In the genomic region with DNA sequence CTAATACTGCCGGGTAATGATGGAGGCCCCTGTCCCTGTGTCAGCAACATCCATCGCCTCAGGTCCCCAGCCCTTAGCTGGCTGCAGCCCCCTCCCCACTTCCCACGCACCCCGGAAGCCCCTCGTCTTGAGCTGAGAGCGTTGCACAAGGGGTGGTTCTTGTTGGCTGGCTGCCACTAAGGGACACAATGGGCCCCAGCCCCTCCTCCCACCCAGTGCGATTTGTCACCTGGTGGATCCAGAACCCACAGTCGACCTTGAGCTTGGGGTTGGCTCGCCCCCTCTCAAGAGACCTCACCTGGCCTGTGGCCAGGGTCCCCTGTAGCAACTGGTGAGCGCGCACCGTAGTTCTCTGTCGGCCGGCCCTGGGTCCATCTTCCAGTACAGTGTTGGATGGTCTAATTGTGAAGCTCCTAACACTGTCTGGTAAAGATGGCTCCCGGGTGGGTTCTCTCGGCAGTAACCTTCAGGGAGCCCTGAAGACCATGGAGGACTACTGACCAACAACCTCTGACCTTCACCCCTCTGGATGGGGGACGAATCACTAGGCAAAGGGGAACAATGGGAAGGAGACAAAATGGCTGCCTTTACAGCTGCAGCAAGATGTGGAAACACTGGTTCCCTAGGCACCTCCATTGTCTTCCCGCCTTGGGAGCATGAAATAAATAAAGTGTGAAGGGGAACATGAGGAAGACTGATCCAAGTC, we compare ENCODE assay signal across 9 cellular contexts. TPM values are rescaled to one million over a fixed set of nuclear protein-coding genes. Genes with fewer than 3 reads are reported as not detected.
A peak's percentile ranks its signal among the peaks of the same experiment; 100 is the strongest.
DNase-seq lines count a peak whose midpoint lies in the region; ATAC-seq, FAIRE-seq and TF ChIP-seq lines count a peak whose summit lies in the region.
"Had no signal": no experiment of that assay in that cellular context is flagged by ENCODE, and none has a peak within 500 bp of the region (broad histone marks: within the 10 kb centered on the region; RNA-seq: fewer than 3 reads in every experiment).

No MANE protein-coding gene starts in this region.

- H3K36me3 ChIP-seq in MM.1S (replicated peaks; ENCODE audit: insufficient read depth, low read length) = peaks cover 18% of the 10 kb centered on the region

- H3K36me3 Mint-ChIP-seq in natural killer cell treated with Interleukin-12 subunit alpha and Interleukin-12 subunit beta and Interleukin-15 and Interleukin-18, amount 100 ng/mL, for 72 hours = peaks cover 16% of the 10 kb centered on the region

- FAIRE-seq in GM12892 (lab: Jason Lieb, UNC) = no peak

- peaks cover 47% of the 10 kb centered on the region for H3K79me2 ChIP-seq in MM.1S (ENCODE audit: low read length)

- no peak for TF ChIP-seq CTCF in MM.1S (IDR thresholded peaks at IDR 0.05; ENCODE audit: low read length)
- TF ChIP-seq CTCF in dorsolateral prefrontal cortex (IDR thresholded peaks at IDR 0.05 in 54 of 56, conservative IDR thresholded peaks at IDR 0.05 in 2 of 56; ENCODE audit: low read depth in 1 of 56, partially characterized antibody in 56 of 56) = no peak

- TF ChIP-seq POLR2A in GM12892 (IDR thresholded peaks at IDR 0.05; ENCODE audit: low read depth, low read length) = no peak

- no peaks in the 10 kb centered on the region for H3K9me3 ChIP-seq in MM.1S (replicated peaks; ENCODE audit: insufficient read depth, low read length)

- no peaks in the 10 kb centered on the region for H3K27me3 Mint-ChIP-seq in natural killer cell treated with Interleukin-12 subunit alpha and Interleukin-12 subunit beta and Interleukin-15 and Interleukin-18, amount 100 ng/mL, for 72 hours

- H4K20me1 ChIP-seq in MM.1S (ENCODE audit: insufficient read depth, low read length) = no peaks in the 10 kb centered on the region

- H3K4me2 ChIP-seq in MM.1S (ENCODE audit: low read depth, low read length) = no peak overlapping the region

- peaks cover 74% of the 10 kb centered on the region for H3F3A ChIP-seq in MM.1S (ENCODE audit: insufficient read depth, low read length)

- intact Hi-C loops in dorsolateral prefrontal cortex (cut with DNase I) = loop anchor here (2.0 kb wide), 3 partner anchors 19 to 95 kb away; a partner anchor contains a TSS

- no peaks in the 10 kb centered on the region for H3K9me2 ChIP-seq in MM.1S (replicated peaks; ENCODE audit: insufficient read depth, low read length)

- H3K9me3 Mint-ChIP-seq in natural killer cell treated with Interleukin-12 subunit alpha and Interleukin-12 subunit beta and Interleukin-15 and Interleukin-18, amount 100 ng/mL, for 72 hours = no peaks in the 10 kb centered on the region

- H3K4me3 ChIP-seq in MM.1S (ENCODE audit: low read length) (no peak overlapping the region), dorsolateral prefrontal cortex (no peak overlapping the region)

- no peaks in the 10 kb centered on the region for H3K27me3 ChIP-seq in MM.1S (replicated peaks; ENCODE audit: insufficient read depth, low read length)
- H3K27me3 ChIP-seq in dorsolateral prefrontal cortex = no peaks in the 10 kb centered on the region

- H3K4me1 ChIP-seq in MM.1S (ENCODE audit: low read length) = peaks cover 51% of the 10 kb centered on the region

- no peak overlapping the region for H2AFZ ChIP-seq in MM.1S (ENCODE audit: low read length)

- H3K4me3 Mint-ChIP-seq in natural killer cell treated with Interleukin-12 subunit alpha and Interleukin-12 subunit beta and Interleukin-15 and Interleukin-18, amount 100 ng/mL, for 72 hours = no peak overlapping the region

- peaks cover 42 to 47% of the 10 kb centered on the region in 2 donors for H3K4me1 Mint-ChIP-seq in natural killer cell treated with Interleukin-12 subunit alpha and Interleukin-12 subunit beta and Interleukin-15 and Interleukin-18, amount 100 ng/mL, for 72 hours (ENCODE audit: low read depth in 2 of 2)

- ATAC-seq in natural killer cell treated with Interleukin-12 subunit alpha and Interleukin-12 subunit beta and Interleukin-15 and Interleukin-18, amount 100 ng/mL, for 72 hours = no peak
- ATAC-seq in HG02973 (IDR thresholded peaks at IDR 0.05; ENCODE audit: unreplicated experiment) (no peak), HG03097 (IDR thresholded peaks at IDR 0.05; ENCODE audit: low FRiP score, unreplicated experiment) (no peak)

- H3K27ac Mint-ChIP-seq in natural killer cell treated with Interleukin-12 subunit alpha and Interleukin-12 subunit beta and Interleukin-15 and Interleukin-18, amount 100 ng/mL, for 72 hours = peak overlapping the region; percentile 84

- DNase-seq in COLO668 (lab: John Stamatoyannopoulos, UW; ENCODE audit: unreplicated experiment) (peak; percentile 51), MM.1S (peak; percentile 5), dorsolateral prefrontal cortex (peak in 2 of 10 donors; percentile 29 to 39), putamen (ENCODE audit: low spot score) (no peak), GM12892 (ENCODE audit: insufficient read length) (no peak)
- no peak for DNase-seq in natural killer cell treated with Interleukin-12 subunit alpha and Interleukin-12 subunit beta and Interleukin-15 and Interleukin-18, amount 100 ng/mL, for 72 hours (ENCODE audit: low spot score)

- H3K27ac ChIP-seq in MM.1S (ENCODE audit: low read length) (peak overlapping the region; percentile 48; the same call in 1 of the 2 replicates), dorsolateral prefrontal cortex (peak overlapping the region in 33 of 59 donors; percentile 1 to 89 (median 66))

- no peak overlapping the region; the same call in 1 of the 2 replicates for H3K9ac ChIP-seq in MM.1S (ENCODE audit: low read length)

RNA-seq across cellular contexts. Expression of a gene that starts 6.6 kb away (rescaled TPM):
- total RNA-seq in dorsolateral prefrontal cortex = 100 to 1,000 TPM in 11 of 120 experiments, 10 to 100 TPM in 109; 56.3 to 112 (median 85.1) TPM
- total RNA-seq in natural killer cell treated with Interleukin-12 subunit alpha and Interleukin-12 subunit beta and Interleukin-15 and Interleukin-18, amount 100 ng/mL, for 72 hours = 100 to 1,000 TPM; 227 to 350 TPM
- polyA plus RNA-seq in GM12892 (2012; ENCODE audit: missing spikeins) = 315 TPM

RNA-seq across cellular contexts. Expression of a gene that starts 6.8 kb away (rescaled TPM):
- 10 to 100 TPM; 17.2 to 38.2 (median 26.5) TPM for total RNA-seq in dorsolateral prefrontal cortex
- 100 to 1,000 TPM in 1 of 2 donors, 10 to 100 TPM in 1; 74.9 to 141 TPM for total RNA-seq in natural killer cell treated with Interleukin-12 subunit alpha and Interleukin-12 subunit beta and Interleukin-15 and Interleukin-18, amount 100 ng/mL, for 72 hours
- 109 TPM for polyA plus RNA-seq in GM12892 (2012; ENCODE audit: missing spikeins)

RNA-seq across cellular contexts. Expression of a gene that starts 12.7 kb away (rescaled TPM):
- 10 to 100 TPM in 52 of 120 experiments, 1 to 10 TPM in 68; 2.6 to 25.6 (median 9.2) TPM for total RNA-seq in dorsolateral prefrontal cortex
- total RNA-seq in natural killer cell treated with Interleukin-12 subunit alpha and Interleukin-12 subunit beta and Interleukin-15 and Interleukin-18, amount 100 ng/mL, for 72 hours = 100 to 1,000 TPM in 1 of 2 donors, 10 to 100 TPM in 1; 71.6 to 131 TPM
- polyA plus RNA-seq in GM12892 (2012; ENCODE audit: missing spikeins) = 286 TPM

RNA-seq across cellular contexts. Expression of a gene that starts 20.1 kb away (rescaled TPM):
- 100 to 1,000 TPM; 102 to 287 (median 162) TPM for total RNA-seq in dorsolateral prefrontal cortex
- total RNA-seq in natural killer cell treated with Interleukin-12 subunit alpha and Interleukin-12 subunit beta and Interleukin-15 and Interleukin-18, amount 100 ng/mL, for 72 hours = 100 to 1,000 TPM in 1 of 2 donors, 10 to 100 TPM in 1; 89.7 to 106 TPM
- polyA plus RNA-seq in GM12892 (2012; ENCODE audit: missing spikeins) = 175 TPM

RNA-seq across cellular contexts. Expression of a gene that starts 20.3 kb away (rescaled TPM):
- not detected for total RNA-seq in dorsolateral prefrontal cortex
- total RNA-seq in natural killer cell treated with Interleukin-12 subunit alpha and Interleukin-12 subunit beta and Interleukin-15 and Interleukin-18, amount 100 ng/mL, for 72 hours = not detected
- polyA plus RNA-seq in GM12892 (2012; ENCODE audit: missing spikeins) = not detected
- total RNA-seq: myocyte had no signal

Comparison
In these comparisons a context has a peak if more than half of its experiments do, and no peak if none do; other contexts are left out.
1. DNase-seq: peak in COLO668 (single experiment) and MM.1S (single experiment); none in natural killer cell treated with Interleukin-12 subunit alpha and Interleukin-12 subunit beta and Interleukin-15 and Interleukin-18, amount 100 ng/mL, for 72 hours (single experiment), putamen (single experiment) and GM12892 (single experiment).